In the genomic region with DNA sequence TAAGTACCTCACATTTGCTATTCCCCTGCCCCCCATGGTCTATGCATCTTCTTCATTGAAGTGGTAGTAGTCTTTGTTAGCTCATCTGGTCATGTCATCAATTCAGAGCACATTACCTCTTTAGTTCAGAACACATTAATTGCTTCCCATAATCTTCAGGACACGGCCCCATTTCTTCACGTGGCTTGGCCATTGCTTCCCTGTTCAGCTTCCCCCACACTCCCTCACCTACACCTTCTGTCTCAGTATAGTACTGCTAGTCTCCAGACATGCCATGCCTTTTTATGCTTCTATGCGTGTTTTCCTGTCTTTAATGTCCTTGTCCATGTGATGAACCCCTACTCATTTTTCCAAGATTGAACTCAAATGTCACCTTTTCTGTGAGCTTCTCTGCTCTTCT, we compare ENCODE assay signal across 15 cellular contexts. TPM values are rescaled to one million over a fixed set of nuclear protein-coding genes. Genes with fewer than 3 reads are reported as not detected.
DNase-seq lines count a peak whose midpoint lies in the region; ATAC-seq, FAIRE-seq and TF ChIP-seq lines count a peak whose summit lies in the region.
"Had no signal": no experiment of that assay in that cellular context is flagged by ENCODE, and none has a peak within 500 bp of the region (broad histone marks: within the 10 kb centered on the region; RNA-seq: fewer than 3 reads in every experiment).

No MANE protein-coding gene starts in this region.

- H3K79me2 ChIP-seq in astrocyte (ENCODE audit: insufficient read depth, low read length), result no peaks in the 10 kb centered on the region

- no peak overlapping the region for H3K4me2 ChIP-seq in astrocyte (ENCODE audit: low read length)

- H3K27me3 ChIP-seq in astrocyte (ENCODE audit: insufficient read depth, low read length), result no peaks in the 10 kb centered on the region
- H3K27me3 ChIP-seq in BE2C, result no peaks in the 10 kb centered on the region
- H3K27me3 ChIP-seq: BLaER1 had no signal

- no peaks in the 10 kb centered on the region for H3K27me3 Mint-ChIP-seq in astrocyte (ENCODE audit: low read depth, unreplicated experiment)
- no peaks in the 10 kb centered on the region for H3K27me3 Mint-ChIP-seq in stimulated activated naive B cell treated with anti-CD40 and anti-IgM and Interleukin-4, amounts not matched to agents 10 μg/mL and 1 μg/mL and 100 μg/mL, for 72 hours
- H3K27me3 Mint-ChIP-seq: CD8-positive, alpha-beta memory T cell had no signal

- no peaks in the 10 kb centered on the region for H3K9me3 ChIP-seq in astrocyte (ENCODE audit: insufficient read depth, low read depth, low read length)
- no peaks in the 10 kb centered on the region for H3K9me3 ChIP-seq in BE2C
- H3K9me3 ChIP-seq: Caco-2, HAP-1 had no signal

- H3K36me3 ChIP-seq in astrocyte (ENCODE audit: insufficient read depth, low read length) (peaks cover 3% of the 10 kb centered on the region), BE2C (peaks cover 19% of the 10 kb centered on the region)

- TF ChIP-seq CTCF in astrocyte (IDR thresholded peaks at IDR 0.05; ENCODE audit: insufficient read depth, low read depth, low read length) (no peak), BE2C (IDR thresholded peaks at IDR 0.05; ENCODE audit: low read depth, low read length) (no peak)

- peak overlapping the region; percentile 11 for H3K27ac Mint-ChIP-seq in astrocyte (ENCODE audit: unreplicated experiment)
- no peak overlapping the region for H3K27ac Mint-ChIP-seq in stimulated activated naive B cell treated with anti-CD40 and anti-IgM and Interleukin-4, amounts not matched to agents 10 μg/mL and 1 μg/mL and 100 μg/mL, for 72 hours

- peak; percentile 7 to 10 for DNase-seq in NOMO-1 (lab: John Stamatoyannopoulos, UW; ENCODE audit: unreplicated experiment in 2 of 2)
- no peak for DNase-seq in NOMO-1 treated with DMSO at 0.1 percent for 48 hours (lab: John Stamatoyannopoulos, UW; ENCODE audit: unreplicated experiment)
- DNase-seq in HTR-8/SVneo (ENCODE audit: insufficient read length, low spot score), result no peak
- no peak for DNase-seq in astrocyte (ENCODE audit: low read depth)
- no peak for DNase-seq in hypothalamus (lab: John Stamatoyannopoulos, UW)
- no peak for DNase-seq in stimulated activated naive B cell treated with anti-CD40 and anti-IgM and Interleukin-4, amounts not matched to agents 10 μg/mL and 1 μg/mL and 100 μg/mL, for 72 hours
- DNase-seq in BE2C, result no peak
- DNase-seq: Caco-2; CD8-positive, alpha-beta memory T cell; DND-41; GF-D8; GOT3 had no signal

- no peaks in the 10 kb centered on the region for H3K4me1 ChIP-seq in astrocyte (ENCODE audit: insufficient read depth, low read length)
- H3K4me1 ChIP-seq in BE2C, result no peaks in the 10 kb centered on the region
- H3K4me1 ChIP-seq: HAP-1 had no signal

- no peak overlapping the region for H3K4me3 Mint-ChIP-seq in astrocyte (ENCODE audit: unreplicated experiment)
- H3K4me3 Mint-ChIP-seq in stimulated activated naive B cell treated with anti-CD40 and anti-IgM and Interleukin-4, amounts not matched to agents 10 μg/mL and 1 μg/mL and 100 μg/mL, for 72 hours, result no peak overlapping the region
- H3K4me3 Mint-ChIP-seq: CD8-positive, alpha-beta memory T cell had no signal

- peaks cover 2% of the 10 kb centered on the region for H3K9me3 Mint-ChIP-seq in astrocyte (ENCODE audit: unreplicated experiment)
- H3K9me3 Mint-ChIP-seq in stimulated activated naive B cell treated with anti-CD40 and anti-IgM and Interleukin-4, amounts not matched to agents 10 μg/mL and 1 μg/mL and 100 μg/mL, for 72 hours, result no peaks in the 10 kb centered on the region
- H3K9me3 Mint-ChIP-seq: CD8-positive, alpha-beta memory T cell had no signal

- no peak for ATAC-seq in stimulated activated naive B cell treated with anti-CD40 and anti-IgM and Interleukin-4, amounts not matched to agents 10 μg/mL and 1 μg/mL and 100 μg/mL, for 72 hours (replicated peaks)

- no peaks in the 10 kb centered on the region for H3K4me1 Mint-ChIP-seq in astrocyte (ENCODE audit: low read depth, unreplicated experiment)
- H3K4me1 Mint-ChIP-seq in stimulated activated naive B cell treated with anti-CD40 and anti-IgM and Interleukin-4, amounts not matched to agents 10 μg/mL and 1 μg/mL and 100 μg/mL, for 72 hours, result no peaks in the 10 kb centered on the region

- peak; percentile 69 for FAIRE-seq in HTR-8/SVneo (lab: Jason Lieb, UNC)
- FAIRE-seq in astrocyte (lab: Jason Lieb, UNC), result no peak

- H3K36me3 Mint-ChIP-seq in astrocyte (ENCODE audit: low read depth, unreplicated experiment), result peaks cover 2% of the 10 kb centered on the region
- H3K36me3 Mint-ChIP-seq in stimulated activated naive B cell treated with anti-CD40 and anti-IgM and Interleukin-4, amounts not matched to agents 10 μg/mL and 1 μg/mL and 100 μg/mL, for 72 hours, result peaks cover 20 to 32% of the 10 kb centered on the region in 2 donors

- peaks cover 7% of the 10 kb centered on the region for H4K20me1 ChIP-seq in astrocyte (ENCODE audit: insufficient read depth, low read length)
- H4K20me1 ChIP-seq: BLaER1 had no signal

- no peak overlapping the region for H3K4me3 ChIP-seq in astrocyte (ENCODE audit: insufficient read depth, low read depth, low read length)
- no peak overlapping the region for H3K4me3 ChIP-seq in BE2C (ENCODE audit: low read depth, low read length)
- H3K4me3 ChIP-seq: BLaER1, HAP-1 had no signal

- H3K9ac ChIP-seq in astrocyte (ENCODE audit: low read length), result no peak overlapping the region
- H3K9ac ChIP-seq: BLaER1 had no signal

- no peak overlapping the region for H3K27ac ChIP-seq in astrocyte (ENCODE audit: low read depth, low read length)
- H3K27ac ChIP-seq: 22Rv1, BLaER1 had no signal

- no peak overlapping the region for H2AFZ ChIP-seq in astrocyte (ENCODE audit: low read depth, low read length)

RNA-seq across cellular contexts. Expression of a gene that starts 35.1 kb away (rescaled TPM):
- total RNA-seq in astrocyte, result 16.0 and 16.2 TPM in 2 replicates
- polyA plus RNA-seq in BE2C (2012; ENCODE audit: insufficient read depth, insufficient read length, low read depth), result 19.9 TPM

Comparison
In these comparisons a context has a peak if more than half of its experiments do, and no peak if none do; other contexts are left out.
1. DNase-seq: peak in NOMO-1 (2 of 2); none in NOMO-1 treated with DMSO at 0.1 percent for 48 hours (single experiment), HTR-8/SVneo (single experiment), astrocyte (single experiment), hypothalamus (0 of 51), stimulated activated naive B cell treated with anti-CD40 and anti-IgM and Interleukin-4, amounts not matched to agents 10 μg/mL and 1 μg/mL and 100 μg/mL, for 72 hours (single experiment) and BE2C (single experiment).